ENCODE assay signal across 11 cellular contexts in genomic region chr2:204517154-204517553, GRCh38.
"Had no signal": no experiment of that assay in that cellular context is flagged by ENCODE, and none has a peak within 500 bp of the region (broad histone marks: within the 10 kb centered on the region; RNA-seq: fewer than 3 reads in every experiment).

No MANE protein-coding gene starts in this region.

- FAIRE-seq: H1, H54 had no signal

- H3K27ac ChIP-seq: GM23248 had no signal

- H3K9me3 ChIP-seq: HAP-1 had no signal

- H3K4me3 ChIP-seq: GM23248, GM23338, HAP-1 had no signal

- H2AFZ ChIP-seq: GM23248, GM23338 had no signal

- H3K36me3 ChIP-seq: HAP-1 had no signal

- H3K4me2 ChIP-seq: GM23338 had no signal

- ATAC-seq: GM23338, HCT116 had no signal

- DNase-seq: GM23248, GOT3, H7, H9, HCEC 1CT, HFFc6 had no signal

- H3K4me1 ChIP-seq: HAP-1 had no signal

- H3K9ac ChIP-seq: GM23248 had no signal
